In genomic region chr7:75914655-75915415, GRCh38 we compare ENCODE assay signal across 8 cellular contexts. TPM values are rescaled to one million over a fixed set of nuclear protein-coding genes. Genes with fewer than 3 reads are reported as not detected.
DNase-seq lines count a peak whose midpoint lies in the region; ATAC-seq and TF ChIP-seq lines count a peak whose summit lies in the region.

POR (plus strand) TSS chr7:75915155; CDS start chr7:75954002, 38,847 bp downstream.

- H3K4me3 Mint-ChIP-seq in progenitor cell of endocrine pancreas (ENCODE audit: low read depth), result peak within 1 kb of the TSS; percentile 87

- peak; percentile 97 for DNase-seq in GM13977 (ENCODE audit: low spot score)
- DNase-seq in NCI-H146 (lab: John Stamatoyannopoulos, UW), result peak; percentile 86
- peak; percentile 88 for DNase-seq in amniotic epithelial cell (ENCODE audit: low read depth)
- DNase-seq in heart right ventricle, result peak; percentile 95 to 97
- peak; percentile 97 for DNase-seq in progenitor cell of endocrine pancreas (ENCODE audit: low spot score, unreplicated experiment)
- peak; percentile 97 for DNase-seq in upper lobe of right lung

- H3K27me3 ChIP-seq in heart right ventricle (no peaks in the 10 kb centered on the region), upper lobe of right lung (no peaks in the 10 kb centered on the region)

- no peaks in the 10 kb centered on the region for H3K27me3 Mint-ChIP-seq in progenitor cell of endocrine pancreas

- intact Hi-C loops in T-helper 1 cell treated with Interleukin-12 subunit alpha and Interleukin-12 subunit beta and Interleukin-4 antibody, amounts not matched to agents 30 ng/mL and 1 ng/mL, for 36 hours (cut with micrococcal nuclease), result loop anchor here (1.0 to 2.0 kb wide), 8 partner anchors 13 to 444 kb away; partner anchors contain the start of genes HIP1, MDH2, TMEM120A and YWHAG
- intact Hi-C loops in heart right ventricle (cut with DNase I), result loop anchor here in 7 of 10 donors (1.0 to 5.0 kb wide), 8 partner anchors 34 to 82 kb away; partner anchors contain the start of genes TMEM120A (in 3 of the 7) and RHBDD2 (in 2 of the 7)
- intact Hi-C loops in upper lobe of right lung (cut with DNase I), result no loop called here

- peak within 1 kb of the TSS; percentile 96 for H3K27ac Mint-ChIP-seq in progenitor cell of endocrine pancreas

- H3K9me3 ChIP-seq in heart right ventricle (peaks cover 0 to under 1% (median 0%) of the 10 kb centered on the region in 11 donors), upper lobe of right lung (no peaks in the 10 kb centered on the region)

- in situ Hi-C loops in GM13977 (cut with MboI; ENCODE audit: low pct_unique_long_range_greater_than_20kb, low sequenced_read_pairs, unreplicated experiment), result no loop called here

- H3K36me3 Mint-ChIP-seq in progenitor cell of endocrine pancreas (ENCODE audit: insufficient read depth), result no peaks in the 10 kb centered on the region

- H3K4me3 ChIP-seq in heart right ventricle (peak within 1 kb of the TSS; percentile 88 to 100 (median 96)), upper lobe of right lung (peak within 1 kb of the TSS; percentile 98)

- no peaks in the 10 kb centered on the region for H3K36me3 ChIP-seq in heart right ventricle
- no peaks in the 10 kb centered on the region for H3K36me3 ChIP-seq in upper lobe of right lung

- H3K9me3 Mint-ChIP-seq in progenitor cell of endocrine pancreas (ENCODE audit: low read depth), result no peaks in the 10 kb centered on the region

- H3K27ac ChIP-seq in heart right ventricle (peak within 1 kb of the TSS; percentile 80 to 98 (median 94)), upper lobe of right lung (peak within 1 kb of the TSS; percentile 97)

- peak; percentile 89 for ATAC-seq in HG02852 (IDR thresholded peaks at IDR 0.05; ENCODE audit: unreplicated experiment)
- ATAC-seq in heart right ventricle, result peak; percentile 98 to 100 (median 99)
- ATAC-seq in upper lobe of right lung, result peak; percentile 99

- H3K4me1 ChIP-seq in heart right ventricle (peaks cover 9 to 46% (median 36%) of the 10 kb centered on the region in 9 donors), upper lobe of right lung (peaks cover 20% of the 10 kb centered on the region)

- no peak for TF ChIP-seq CTCF in GM13977 (IDR thresholded peaks at IDR 0.05; ENCODE audit: extremely low read depth, insufficient read depth, missing control alignments)
- peak in 5 of 9 donors; percentile 16 to 39 (median 32) for TF ChIP-seq CTCF in heart right ventricle (IDR thresholded peaks at IDR 0.05)
- no peak for TF ChIP-seq CTCF in progenitor cell of endocrine pancreas (IDR thresholded peaks at IDR 0.05; ENCODE audit: unreplicated experiment)
- no peak for TF ChIP-seq CTCF in upper lobe of right lung (IDR thresholded peaks at IDR 0.05)

- peaks cover 10% of the 10 kb centered on the region for H3K4me1 Mint-ChIP-seq in progenitor cell of endocrine pancreas (ENCODE audit: low read depth)

- WGBS in heart right ventricle, 2 donors, result 0% methylated on average over 75 to 82 of the region's 82 CpGs

RNA-seq across cellular contexts. Expression of gene POR, which starts in this region (rescaled TPM):
- total RNA-seq in T-helper 1 cell treated with Interleukin-12 subunit alpha and Interleukin-12 subunit beta and Interleukin-4 antibody, amounts not matched to agents 30 ng/mL and 1 ng/mL, for 36 hours, result 78.0 and 78.2 TPM in 2 replicates
- total RNA-seq in heart right ventricle (100 to 1,000 TPM in 1 of 10 donors, 10 to 100 TPM in 9; 37.3 to 203 (median 59.3) TPM), progenitor cell of endocrine pancreas (87.2 and 91.5 TPM in 2 replicates), upper lobe of right lung (232 TPM)
- 100 to 1,000 TPM; 104 to 185 TPM for polyA plus RNA-seq in heart right ventricle

Comparison
In these comparisons a context has a peak if more than half of its experiments do, and no peak if none do; other contexts are left out.
1. Peak in every context shown above with its lines: DNase-seq, ATAC-seq, H3K4me3 ChIP-seq and H3K27ac ChIP-seq.
2. CTCF ChIP-seq: peak in heart right ventricle (5 of 9); none in GM13977 (single experiment), progenitor cell of endocrine pancreas (single experiment) and upper lobe of right lung (single experiment).